Comparison of ENCODE assay signal across 28 cellular contexts in genomic region chr6:40753048-40753447, GRCh38.
"Had no signal": no experiment of that assay in that cellular context is flagged by ENCODE, and none has a peak within 500 bp of the region (broad histone marks: within the 10 kb centered on the region; RNA-seq: fewer than 3 reads in every experiment).

No MANE protein-coding gene starts in this region.

- FAIRE-seq: colon, endometrium, endothelial cell of umbilical vein, frontal cortex had no signal

- H3K27ac ChIP-seq: colonic mucosa, coronary artery, dorsolateral prefrontal cortex, epithelial cell of prostate, esophagus muscularis mucosa, esophagus squamous epithelium, foreskin keratinocyte, gastrocnemius medialis, gastroesophageal sphincter, heart left ventricle, heart right ventricle had no signal

- H3K9me3 ChIP-seq: colonic mucosa, esophagus muscularis mucosa, esophagus squamous epithelium, gastrocnemius medialis, gastroesophageal sphincter, heart left ventricle, heart right ventricle had no signal

- DNase-seq: colonic mucosa; cortex of kidney; dermis blood vessel endothelial cell; dorsolateral prefrontal cortex; effector CD4-positive, alpha-beta T cell; effector CD8-positive, alpha-beta T cell; effector memory CD4-positive, alpha-beta T cell; effector memory CD8-positive, alpha-beta T cell; endodermal cell; erythroblast; esophagus squamous epithelium; foreskin fibroblast; foreskin keratinocyte; foreskin melanocyte; gastrocnemius medialis; glutamatergic neuron; head of caudate nucleus; heart left ventricle; heart right ventricle had no signal

- H3K4me3 ChIP-seq: colonic mucosa, coronary artery, dorsolateral prefrontal cortex, esophagus muscularis mucosa, esophagus squamous epithelium, gastrocnemius medialis, gastroesophageal sphincter, heart left ventricle, heart right ventricle had no signal

- H3K4me1 ChIP-seq: colonic mucosa, foreskin keratinocyte, gastrocnemius medialis, heart right ventricle had no signal

- H3K36me3 ChIP-seq: colonic mucosa, esophagus muscularis mucosa, esophagus squamous epithelium, gastrocnemius medialis, gastroesophageal sphincter, heart left ventricle, heart right ventricle had no signal

- ATAC-seq: effector memory CD8-positive, alpha-beta T cell; esophagus mucosa; foreskin keratinocyte; gastrocnemius medialis; gastroesophageal sphincter; heart left ventricle; heart right ventricle had no signal
